ENCODE assay signal across 22 cellular contexts in the genomic region with DNA sequence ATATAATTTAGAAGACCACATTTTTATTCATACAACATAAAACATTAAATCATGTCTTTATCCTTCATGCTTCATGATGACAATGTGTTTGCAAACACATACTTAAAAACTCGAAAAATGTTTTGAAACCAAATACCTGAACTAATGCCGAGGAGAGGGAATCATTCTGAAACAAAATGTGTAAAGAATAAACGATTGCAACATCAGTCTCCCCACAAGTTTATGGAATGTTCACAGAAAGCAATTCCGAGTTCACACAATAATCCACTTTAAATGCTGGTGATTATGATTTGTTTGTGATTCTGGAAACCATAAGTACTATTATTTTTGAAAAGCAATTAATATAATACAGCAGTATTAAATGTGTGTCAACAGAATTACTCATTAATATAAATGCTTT.
"Had no signal": no experiment of that assay in that cellular context is flagged by ENCODE, and none has a peak within 500 bp of the region (broad histone marks: within the 10 kb centered on the region; RNA-seq: fewer than 3 reads in every experiment).

No MANE protein-coding gene starts in this region.

- FAIRE-seq: endothelial cell of umbilical vein, urothelium cell line had no signal

- ATAC-seq: activated CD8-positive, alpha-beta T cell treated with anti-CD3 and anti-CD28 coated beads, Interleukin-2, amount 10 ng/mL, durations not matched to agents 7 days and 5 days; activated naive CD8-positive, alpha-beta T cell treated with anti-CD3 and anti-CD28 coated beads, Interleukin-2, amount 50 U/mL, for 24 hours; esophagus mucosa; natural killer cell; stimulated activated naive CD8-positive, alpha-beta T cell treated with anti-CD3 and anti-CD28 coated beads, Interleukin-15, amount 100 ng/mL, for 72 hours had no signal

- DNase-seq: activated CD4-positive, alpha-beta T cell treated with anti-CD3 and anti-CD28 coated beads for 1 hour; activated CD4-positive, alpha-beta T cell treated with anti-CD3 and anti-CD28 coated beads, Interleukin-2, amount 50 U/mL, for 1 hour; activated CD8-positive, alpha-beta T cell treated with anti-CD3 and anti-CD28 coated beads, Interleukin-2, amount 10 ng/mL, durations not matched to agents 7 days and 5 days; activated gamma-delta T cell; activated naive CD4-positive, alpha-beta T cell treated with anti-CD3 and anti-CD28 coated beads, Interleukin-2, amount 50 U/mL, for 16 hours; activated naive CD8-positive, alpha-beta T cell treated with anti-CD3 and anti-CD28 coated beads, Interleukin-2, amount 50 U/mL, for 24 hours; aorta; caudate nucleus; effector memory CD4-positive, alpha-beta T cell; foreskin fibroblast; hippocampal formation; left ventricle myocardium inferior; mammary epithelial cell; natural killer cell; retina; stimulated activated CD4-positive, alpha-beta T cell treated with anti-CD3 and anti-CD28 coated beads, Interleukin-1b, Interleukin-23, amount 100 ng/mL, for 48 hours; stimulated activated naive CD8-positive, alpha-beta T cell treated with anti-CD3 and anti-CD28 coated beads, Interleukin-15, amount 100 ng/mL, for 72 hours; T-helper 9 cell; transverse colon had no signal

- H3K27ac ChIP-seq: left ventricle myocardium inferior had no signal

- H3K36me3 ChIP-seq: left ventricle myocardium inferior, transverse colon had no signal

- H3K4me1 ChIP-seq: left ventricle myocardium inferior had no signal

- H3K4me3 ChIP-seq: left ventricle myocardium inferior, transverse colon had no signal

- H3K9me3 ChIP-seq: left ventricle myocardium inferior, transverse colon had no signal

- H3K27me3 ChIP-seq: transverse colon had no signal
